Comparison of ENCODE assay signal across 21 cellular contexts in genomic region chr5:132868754-132869153, GRCh38. TPM values are rescaled to one million over a fixed set of nuclear protein-coding genes. Genes with fewer than 3 reads are reported as not detected.
DNase-seq lines count a peak whose midpoint lies in the region; ATAC-seq and TF ChIP-seq lines count a peak whose summit lies in the region.
"Had no signal": no experiment of that assay in that cellular context is flagged by ENCODE, and none has a peak within 500 bp of the region (broad histone marks: within the 10 kb centered on the region; RNA-seq: fewer than 3 reads in every experiment).

No MANE protein-coding gene starts in this region.

- H3K27ac Mint-ChIP-seq in CD14-positive monocyte, result peak overlapping the region in 5 of 7 donors; percentile 27 to 99 (median 65)
- H3K27ac Mint-ChIP-seq in CD8-positive, alpha-beta T cell, result peak overlapping the region; percentile 42
- peak overlapping the region; percentile 67 for H3K27ac Mint-ChIP-seq in activated naive CD8-positive, alpha-beta T cell treated with anti-CD3 and anti-CD28 coated beads, Interleukin-2, amount 50 U/mL, for 24 hours
- peak overlapping the region; percentile 58 to 100 (median 86) for H3K27ac Mint-ChIP-seq in naive thymus-derived CD4-positive, alpha-beta T cell

- peaks cover 0 to 2% (median 2%) of the 10 kb centered on the region in 3 donors for H3K27me3 Mint-ChIP-seq in CD14-positive monocyte (ENCODE audit: low read depth in 3 of 3)
- H3K27me3 Mint-ChIP-seq in CD8-positive, alpha-beta T cell (ENCODE audit: low read depth), result no peaks in the 10 kb centered on the region
- H3K27me3 Mint-ChIP-seq in activated naive CD8-positive, alpha-beta T cell treated with anti-CD3 and anti-CD28 coated beads, Interleukin-2, amount 50 U/mL, for 24 hours, result no peaks in the 10 kb centered on the region
- H3K27me3 Mint-ChIP-seq in naive thymus-derived CD4-positive, alpha-beta T cell, result peaks cover 0 to 1% (median 0%) of the 10 kb centered on the region in 5 donors

- H3K4me1 Mint-ChIP-seq in CD14-positive monocyte, result peaks cover 17% of the 10 kb centered on the region
- peaks cover 26% of the 10 kb centered on the region for H3K4me1 Mint-ChIP-seq in CD8-positive, alpha-beta T cell (ENCODE audit: low read depth)
- peaks cover 29% of the 10 kb centered on the region for H3K4me1 Mint-ChIP-seq in activated naive CD8-positive, alpha-beta T cell treated with anti-CD3 and anti-CD28 coated beads, Interleukin-2, amount 50 U/mL, for 24 hours
- H3K4me1 Mint-ChIP-seq in naive thymus-derived CD4-positive, alpha-beta T cell, result peaks cover 11 to 36% (median 27%) of the 10 kb centered on the region in 7 donors

- POLR2A ChIA-PET in CD8-positive, alpha-beta T cell (lab: Charles Lee), result interaction anchor here (0.7 kb wide), 1 partner anchor 52 kb away, joined by 3 read pairs; no protein-coding TSS in a partner anchor
- POLR2A ChIA-PET in naive thymus-derived CD4-positive, alpha-beta T cell (lab: Charles Lee), result interaction anchor here (0.7 to 3.3 kb wide), 3 partner anchors 8 to 183 kb away, joined by 3 to 19 read pairs (median 3); partner anchors contain the start of gene HSPA4

- H3K4me3 ChIP-seq in CD8-positive, alpha-beta T cell (ENCODE audit: low read depth, low read length), result no peak overlapping the region
- H3K4me3 ChIP-seq in naive thymus-derived CD4-positive, alpha-beta T cell (ENCODE audit: low read length), result no peak overlapping the region
- H3K4me3 ChIP-seq in coronary artery, result no peak overlapping the region
- H3K4me3 ChIP-seq: HAP-1, transverse colon had no signal

- no peak for ATAC-seq in CD8-positive, alpha-beta T cell
- ATAC-seq in activated naive CD8-positive, alpha-beta T cell treated with anti-CD3 and anti-CD28 coated beads, Interleukin-2, amount 50 U/mL, for 24 hours, result no peak
- ATAC-seq in naive thymus-derived CD4-positive, alpha-beta T cell, result no peak
- ATAC-seq: activated CD4-positive, CD25-positive, alpha-beta regulatory T cell treated with anti-CD3 and anti-CD28 coated beads, Interleukin-2, amount 50 U/mL, for 24 hours; left lobe of liver had no signal

- H3K9me3 Mint-ChIP-seq in CD14-positive monocyte, result no peaks in the 10 kb centered on the region
- no peaks in the 10 kb centered on the region for H3K9me3 Mint-ChIP-seq in CD8-positive, alpha-beta T cell
- H3K9me3 Mint-ChIP-seq in activated naive CD8-positive, alpha-beta T cell treated with anti-CD3 and anti-CD28 coated beads, Interleukin-2, amount 50 U/mL, for 24 hours, result no peaks in the 10 kb centered on the region
- peaks cover 0 to 2% (median 0%) of the 10 kb centered on the region in 11 donors for H3K9me3 Mint-ChIP-seq in naive thymus-derived CD4-positive, alpha-beta T cell

- H3K27me3 ChIP-seq in CD8-positive, alpha-beta T cell (ENCODE audit: insufficient read depth, low read length), result no peaks in the 10 kb centered on the region
- no peaks in the 10 kb centered on the region for H3K27me3 ChIP-seq in naive thymus-derived CD4-positive, alpha-beta T cell (ENCODE audit: control insufficient read depth in 2 of 2, insufficient read depth in 2 of 2, low read length in 2 of 2)
- H3K27me3 ChIP-seq: transverse colon had no signal

- no peak for TF ChIP-seq CTCF in CD14-positive monocyte (IDR thresholded peaks at IDR 0.05)
- TF ChIP-seq CTCF in CD8-positive, alpha-beta T cell (IDR thresholded peaks at IDR 0.05), result no peak
- TF ChIP-seq CTCF in coronary artery (IDR thresholded peaks at IDR 0.05), result no peak

- H3K4me1 ChIP-seq in CD8-positive, alpha-beta T cell (ENCODE audit: insufficient read depth, low read length), result peaks cover 14% of the 10 kb centered on the region
- H3K4me1 ChIP-seq in naive thymus-derived CD4-positive, alpha-beta T cell (ENCODE audit: control insufficient read depth in 2 of 2, insufficient read depth in 2 of 2, low read length in 2 of 2), result peaks cover 7 to 12% of the 10 kb centered on the region in 2 donors

- no peaks in the 10 kb centered on the region for H3K9me3 ChIP-seq in CD8-positive, alpha-beta T cell (ENCODE audit: low read length)
- no peaks in the 10 kb centered on the region for H3K9me3 ChIP-seq in naive thymus-derived CD4-positive, alpha-beta T cell (ENCODE audit: control insufficient read depth in 2 of 3, low read length in 3 of 3)
- H3K9me3 ChIP-seq: HAP-1, transverse colon had no signal

- H3K36me3 Mint-ChIP-seq in CD14-positive monocyte, result peaks cover 26 to 49% of the 10 kb centered on the region in 2 donors
- H3K36me3 Mint-ChIP-seq in CD8-positive, alpha-beta T cell, result peaks cover 50% of the 10 kb centered on the region
- H3K36me3 Mint-ChIP-seq in activated naive CD8-positive, alpha-beta T cell treated with anti-CD3 and anti-CD28 coated beads, Interleukin-2, amount 50 U/mL, for 24 hours (ENCODE audit: low read depth), result peaks cover 46% of the 10 kb centered on the region
- peaks cover 0 to 11% (median 3%) of the 10 kb centered on the region in 5 donors for H3K36me3 Mint-ChIP-seq in naive thymus-derived CD4-positive, alpha-beta T cell

- CTCF ChIA-PET in CD8-positive, alpha-beta T cell (lab: Charles Lee), result interaction anchor here (0.6 to 2.4 kb wide), 3 partner anchors 9 to 490 kb away, joined by 3 to 6 read pairs (median 3); no protein-coding TSS in a partner anchor
- CTCF ChIA-PET in naive thymus-derived CD4-positive, alpha-beta T cell (lab: Charles Lee), result no interaction called here

- intact Hi-C loops in CD14-positive monocyte (cut with micrococcal nuclease), result loop anchor here (5.0 to 10.0 kb wide), 2 partner anchors 184 to 574 kb away; partner anchors contain the start of genes HSPA4 (in 1 of the 2) and SLC22A4 (in 1 of the 2)
- intact Hi-C loops in CD8-positive, alpha-beta T cell (cut with DNase I, micrococcal nuclease), result loop anchor here (2.0 to 10.0 kb wide), 8 partner anchors 14 to 1866 kb away; partner anchors contain the start of genes C5orf15 (in 1 of the 2), CAMLG (in 1 of the 2), CDKL3 (in 1 of the 2) and KIF3A (in 1 of the 2)
- intact Hi-C loops in naive thymus-derived CD4-positive, alpha-beta T cell (cut with micrococcal nuclease), result loop anchor here (5.0 kb wide), 5 partner anchors 36 to 1071 kb away; partner anchors contain the start of genes FNIP1 (in 1 of the 2), KIF3A (in 1 of the 2), RAD50 (in 1 of the 2) and SHROOM1 (in 1 of the 2)

- DNase-seq in CD14-positive monocyte (ENCODE audit: low spot score), result no peak
- no peak for DNase-seq in CD8-positive, alpha-beta T cell
- no peak for DNase-seq in activated naive CD8-positive, alpha-beta T cell treated with anti-CD3 and anti-CD28 coated beads, Interleukin-2, amount 50 U/mL, for 24 hours
- DNase-seq in naive thymus-derived CD4-positive, alpha-beta T cell, result no peak
- DNase-seq in NCI-H69 (lab: John Stamatoyannopoulos, UW), result no peak
- no peak for DNase-seq in coronary artery (ENCODE audit: low spot score)
- no peak for DNase-seq in GOT3 (lab: John Stamatoyannopoulos, UW)
- DNase-seq: anterior cingulate cortex, DMS153, foreskin melanocyte, KBM-7, MV-4-11, NCI-H2029 treated with DMSO at 0.1 percent for 48 hours, NCI-H524 treated with DMSO at 0.1 percent for 48 hours, OCI-M1, SIG-M5, transverse colon had no signal

- H3K27ac ChIP-seq in CD8-positive, alpha-beta T cell (ENCODE audit: low read depth, low read length), result no peak overlapping the region
- peak overlapping the region; percentile 96 for H3K27ac ChIP-seq in naive thymus-derived CD4-positive, alpha-beta T cell (ENCODE audit: low read depth, low read length)
- no peak overlapping the region for H3K27ac ChIP-seq in coronary artery

- no peak overlapping the region for H3K4me3 Mint-ChIP-seq in CD14-positive monocyte
- no peak overlapping the region for H3K4me3 Mint-ChIP-seq in CD8-positive, alpha-beta T cell
- H3K4me3 Mint-ChIP-seq in activated naive CD8-positive, alpha-beta T cell treated with anti-CD3 and anti-CD28 coated beads, Interleukin-2, amount 50 U/mL, for 24 hours, result peak overlapping the region; percentile 94
- H3K4me3 Mint-ChIP-seq in naive thymus-derived CD4-positive, alpha-beta T cell, result peak overlapping the region in 8 of 10 donors; percentile 21 to 100 (median 56)

- H3K36me3 ChIP-seq in CD8-positive, alpha-beta T cell (ENCODE audit: insufficient read depth, low read length), result no peaks in the 10 kb centered on the region
- peaks cover 0 to 23% (median 0%) of the 10 kb centered on the region in 3 experiments for H3K36me3 ChIP-seq in naive thymus-derived CD4-positive, alpha-beta T cell (ENCODE audit: control insufficient read depth in 2 of 3, insufficient read depth in 3 of 3, low read length in 3 of 3)
- H3K36me3 ChIP-seq: transverse colon had no signal

RNA-seq across cellular contexts. Expression of gene UQCRQ, which starts 2.3 kb away (rescaled TPM):
- polyA plus RNA-seq in CD14-positive monocyte, result 100 to 1,000 TPM; 879 to 880 TPM
- total RNA-seq in CD8-positive, alpha-beta T cell, result 100 to 1,000 TPM; 124 to 128 TPM
- 100 to 1,000 TPM; 101 to 338 (median 110) TPM for total RNA-seq in naive thymus-derived CD4-positive, alpha-beta T cell
- 100 to 1,000 TPM; 556 to 584 TPM for polyA plus RNA-seq in naive thymus-derived CD4-positive, alpha-beta T cell

RNA-seq across cellular contexts. Expression of gene GDF9, which starts 2.5 kb away (rescaled TPM):
- polyA plus RNA-seq in CD14-positive monocyte, result not detected
- total RNA-seq in CD8-positive, alpha-beta T cell, result under 1 TPM; 0.43 to 0.72 TPM
- 1 to 10 TPM in 4 of 5 experiments, under 1 TPM in 1; 0.48 to 2.0 (median 1.6) TPM for total RNA-seq in naive thymus-derived CD4-positive, alpha-beta T cell
- polyA plus RNA-seq in naive thymus-derived CD4-positive, alpha-beta T cell, result under 1 TPM; 0.43 to 0.53 TPM

RNA-seq across cellular contexts. Expression of gene LEAP2, which starts 4.7 kb away (rescaled TPM):
- under 1 TPM; 0.59 to 0.88 TPM for polyA plus RNA-seq in CD14-positive monocyte
- total RNA-seq in CD8-positive, alpha-beta T cell, result under 1 TPM; 0.14 to 0.27 TPM
- total RNA-seq in naive thymus-derived CD4-positive, alpha-beta T cell, result 1 to 10 TPM in 4 of 5 experiments, under 1 TPM in 1; 0.91 to 9.9 (median 4.5) TPM
- polyA plus RNA-seq in naive thymus-derived CD4-positive, alpha-beta T cell, result 1 to 10 TPM in 1 of 2 donors, under 1 TPM in 1; 0.70 to 2.0 TPM

RNA-seq across cellular contexts. Expression of gene SHROOM1, which starts 38.3 kb away (rescaled TPM):
- 10 to 100 TPM in 1 of 2 donors, 1 to 10 TPM in 1; 6.4 to 16.1 TPM for polyA plus RNA-seq in CD14-positive monocyte
- total RNA-seq in CD8-positive, alpha-beta T cell, result under 1 TPM in 1 of 2 experiments, not detected in 1; 0.38 TPM
- 1 to 10 TPM in 3 of 5 experiments, under 1 TPM in 1, not detected in 1; 0.11 to 8.9 (median 3.7) TPM for total RNA-seq in naive thymus-derived CD4-positive, alpha-beta T cell
- not detected for polyA plus RNA-seq in naive thymus-derived CD4-positive, alpha-beta T cell

RNA-seq across cellular contexts. Expression of gene SOWAHA, which starts 55.7 kb away (rescaled TPM):
- polyA plus RNA-seq in CD14-positive monocyte, result not detected
- total RNA-seq in CD8-positive, alpha-beta T cell, result not detected
- under 1 TPM in 1 of 5 experiments, not detected in 4; 0.15 TPM for total RNA-seq in naive thymus-derived CD4-positive, alpha-beta T cell
- polyA plus RNA-seq in naive thymus-derived CD4-positive, alpha-beta T cell, result not detected
- total RNA-seq: posterior vena cava had no signal

Comparison
In these comparisons a context has a peak if more than half of its experiments do, and no peak if none do; other contexts are left out.
1. H3K4me3 Mint-ChIP-seq: peak in activated naive CD8-positive, alpha-beta T cell treated with anti-CD3 and anti-CD28 coated beads, Interleukin-2, amount 50 U/mL, for 24 hours (single experiment) and naive thymus-derived CD4-positive, alpha-beta T cell (8 of 10); none in CD14-positive monocyte (0 of 2) and CD8-positive, alpha-beta T cell (single experiment).
2. Peak in every context shown above with its lines, with median percentiles within 50 percentile points of each other: H3K27ac Mint-ChIP-seq.